In genomic region chr1:203528098-203528497, GRCh38 we compare ENCODE assay signal across 18 cellular contexts. TPM values are rescaled to one million over a fixed set of nuclear protein-coding genes. Genes with fewer than 3 reads are reported as not detected.
"Had no signal": no experiment of that assay in that cellular context is flagged by ENCODE, and none has a peak within 500 bp of the region (broad histone marks: within the 10 kb centered on the region; RNA-seq: fewer than 3 reads in every experiment).

No MANE protein-coding gene starts in this region.

- H3K27ac ChIP-seq: adrenal gland, gastrocnemius medialis, left lung, ovary had no signal

- H3K9me3 ChIP-seq: adrenal gland, gastrocnemius medialis, heart right ventricle, left lung, ovary had no signal

- H3K4me3 ChIP-seq: adrenal gland, gastrocnemius medialis, heart right ventricle, left lung, ovary had no signal

- H3K27me3 ChIP-seq: adrenal gland, gastrocnemius medialis, heart right ventricle, left lung, ovary had no signal

- H3K4me3 Mint-ChIP-seq: nephron had no signal

- H3K4me1 ChIP-seq: adrenal gland had no signal

- DNase-seq: activated naive CD4-positive, alpha-beta T cell treated with anti-CD3 and anti-CD28 coated beads, Interleukin-2, amount 50 U/mL, for 16 hours; activated T-cell treated with anti-CD3 and anti-CD28 coated beads, Interleukin-2, amount 50 U/mL, for 1 hour; adrenal gland; cortex of kidney; effector CD8-positive, alpha-beta T cell; gastrocnemius medialis; heart right ventricle; islet precursor cell; left lung; mesenchymal stem cell; ovary; stimulated activated CD4-positive, alpha-beta T cell treated with anti-CD3 and anti-CD28 coated beads, Interleukin-4, amount 100 ng/mL, for 1 hour; stimulated activated CD8-positive, alpha-beta memory T cell treated with anti-CD3 and anti-CD28 coated beads, Interleukin-4, amount 100 ng/mL, for 48 hours; stimulated activated naive CD8-positive, alpha-beta T cell treated with anti-CD3 and anti-CD28 coated beads, Interleukin-15, Interleukin-2, amounts not matched to agents 100 U/mL and 50 U/mL, for 24 hours had no signal

- H3K9me3 Mint-ChIP-seq: nephron had no signal

- H3K36me3 ChIP-seq: adrenal gland, gastrocnemius medialis, heart right ventricle, left lung, ovary had no signal

- ATAC-seq: activated CD4-positive, CD25-positive, alpha-beta regulatory T cell treated with anti-CD3 and anti-CD28 coated beads, Interleukin-2, amount 50 U/mL, for 24 hours; gastrocnemius medialis; heart right ventricle; left lung; stimulated activated naive CD8-positive, alpha-beta T cell treated with anti-CD3 and anti-CD28 coated beads, Interleukin-15, Interleukin-2, amounts not matched to agents 100 U/mL and 50 U/mL, for 24 hours had no signal

RNA-seq across cellular contexts. Expression of gene OPTC, which starts 34.1 kb away (rescaled TPM):
- total RNA-seq: adrenal gland, cardiac septum, gastrocnemius medialis, heart right ventricle, left lung, ovary, temporal lobe had no signal
- polyA plus RNA-seq: heart right ventricle had no signal
